13 cellular contexts compared by ENCODE assay signal in the genomic region with DNA sequence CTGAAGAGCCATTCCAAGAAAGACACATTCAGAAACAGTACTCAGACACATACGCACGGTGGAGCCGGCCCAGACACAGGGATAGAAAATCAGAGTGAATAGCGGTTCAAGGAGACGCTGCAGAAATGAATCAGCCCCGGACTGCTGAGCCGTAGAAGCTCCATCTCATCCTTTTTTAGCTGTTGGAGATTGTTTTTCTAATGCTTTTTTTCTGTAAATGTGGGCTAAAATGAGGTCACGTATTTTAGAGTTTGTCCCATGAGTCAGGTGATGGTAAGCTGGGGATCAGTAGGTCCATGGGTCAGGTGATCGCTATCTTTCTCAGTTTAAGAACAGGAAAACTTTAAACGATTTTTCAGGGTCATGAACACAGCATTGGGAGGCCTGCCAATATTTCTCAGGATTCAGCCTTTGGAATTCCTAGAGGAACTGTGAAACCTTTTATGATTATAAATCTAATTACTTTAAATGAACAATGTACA.
DNase-seq lines count a peak whose midpoint lies in the region; ATAC-seq and TF ChIP-seq lines count a peak whose summit lies in the region.
"Had no signal": no experiment of that assay in that cellular context is flagged by ENCODE, and none has a peak within 500 bp of the region (broad histone marks: within the 10 kb centered on the region; RNA-seq: fewer than 3 reads in every experiment).

No MANE protein-coding gene starts in this region.

- H3K9me3 ChIP-seq in right cardiac atrium (ENCODE audit: control insufficient read depth, low read length) (no peaks in the 10 kb centered on the region), muscle layer of colon (ENCODE audit: low read length) (no peaks in the 10 kb centered on the region), uterus (no peaks in the 10 kb centered on the region)
- H3K9me3 ChIP-seq: BLaER1 had no signal

- intact Hi-C loops in right cardiac atrium (cut with DNase I) = no loop called here
- intact Hi-C loops in Right ventricle myocardium superior (cut with DNase I) = no loop called here
- intact Hi-C loops in uterus (cut with DNase I; ENCODE audit: low total_unique reads) = no loop called here

- H3K36me3 ChIP-seq in muscle layer of colon (ENCODE audit: insufficient read depth, low read length) = peaks cover 5% of the 10 kb centered on the region
- no peaks in the 10 kb centered on the region for H3K36me3 ChIP-seq in uterus
- H3K36me3 ChIP-seq: BLaER1 had no signal

- TF ChIP-seq CTCF in uterus (IDR thresholded peaks at IDR 0.05) = no peak

- peak overlapping the region; percentile 15 for H3K9ac ChIP-seq in muscle layer of colon (ENCODE audit: low read length)
- H3K9ac ChIP-seq: BLaER1 had no signal

- H3K27ac ChIP-seq in right cardiac atrium (ENCODE audit: low read length) = peak overlapping the region; percentile 14
- peak overlapping the region; percentile 82 for H3K27ac ChIP-seq in muscle layer of colon (ENCODE audit: low read depth, low read length)
- peak overlapping the region; percentile 59 to 70 for H3K27ac ChIP-seq in uterus
- H3K27ac ChIP-seq: BLaER1, coronary artery had no signal

- TF ChIP-seq POLR2A in uterus (IDR thresholded peaks at IDR 0.05) = no peak

- 45% methylated on average over 10 of the region's 10 CpGs for WGBS in right cardiac atrium

- H3K4me3 ChIP-seq in right cardiac atrium (ENCODE audit: low read length) (no peak overlapping the region), muscle layer of colon (ENCODE audit: low read depth in 1 of 2, low read length in 2 of 2) (peak overlapping the region in 1 of 2 donors; percentile 19), uterus (no peak overlapping the region)
- H3K4me3 ChIP-seq: BLaER1, coronary artery had no signal

- ATAC-seq in right cardiac atrium (peak; percentile 50 to 58), Right ventricle myocardium superior (ENCODE audit: poor library complexity) (no peak), HG02840 (IDR thresholded peaks at IDR 0.05; ENCODE audit: low FRiP score, unreplicated experiment) (no peak), HG03159 (IDR thresholded peaks at IDR 0.05; ENCODE audit: unreplicated experiment) (no peak)
- ATAC-seq: left colon had no signal

- H3K4me1 ChIP-seq in right cardiac atrium (ENCODE audit: control insufficient read depth, insufficient read depth, low read length) (peaks cover 2% of the 10 kb centered on the region), muscle layer of colon (ENCODE audit: insufficient read depth, low read length) (peaks cover 42% of the 10 kb centered on the region), uterus (no peaks in the 10 kb centered on the region)
- H3K4me1 ChIP-seq: BLaER1 had no signal

- DNase-seq in right cardiac atrium (peak in 2 of 3 donors; percentile 38 to 58), Right ventricle myocardium superior (no peak), dermis blood vessel endothelial cell (peak; percentile 88), uterus (peak; percentile 30 to 34), GM19240 (ENCODE audit: insufficient read length, low spot score) (no peak)
- DNase-seq: activated CD8-positive, alpha-beta memory T cell treated with anti-CD3 and anti-CD28 coated beads for 24 hours; left colon; NCI-H1105 treated with DMSO at 0.1 percent for 48 hours had no signal

- H3K27me3 ChIP-seq in right cardiac atrium (ENCODE audit: control insufficient read depth, insufficient read depth) (no peaks in the 10 kb centered on the region), muscle layer of colon (ENCODE audit: control insufficient read depth in 1 of 2, insufficient read depth in 2 of 2, low read length in 2 of 2) (no peaks in the 10 kb centered on the region), uterus (no peaks in the 10 kb centered on the region)
- H3K27me3 ChIP-seq: BLaER1 had no signal

Comparison
In these comparisons a context has a peak if more than half of its experiments do, and no peak if none do; other contexts are left out.
1. ATAC-seq: peak in right cardiac atrium (2 of 2); none in Right ventricle myocardium superior (single experiment), HG02840 (single experiment) and HG03159 (single experiment).
2. DNase-seq: peak in right cardiac atrium (2 of 3), dermis blood vessel endothelial cell (single experiment) and uterus (2 of 2); none in Right ventricle myocardium superior (single experiment) and GM19240 (single experiment).
3. H3K27ac ChIP-seq: peak in every context shown above with its lines; median percentile 82 in muscle layer of colon; 64 in uterus; 14 in right cardiac atrium.